Comparison of ENCODE assay signal across 13 cellular contexts in genomic region chr6:28541996-28542395, GRCh38. TPM values are rescaled to one million over a fixed set of nuclear protein-coding genes. Genes with fewer than 3 reads are reported as not detected.
DNase-seq lines count a peak whose midpoint lies in the region; ATAC-seq and TF ChIP-seq lines count a peak whose summit lies in the region.
"Had no signal": no experiment of that assay in that cellular context is flagged by ENCODE, and none has a peak within 500 bp of the region (broad histone marks: within the 10 kb centered on the region; RNA-seq: fewer than 3 reads in every experiment).

No MANE protein-coding gene starts in this region.

- peak overlapping the region; percentile 82 to 91 (median 88) for H3K4me3 Mint-ChIP-seq in CD4-positive, alpha-beta memory T cell
- H3K4me3 Mint-ChIP-seq in MCF 10A (ENCODE audit: unreplicated experiment) (peak overlapping the region; percentile 85), naive B cell (peak overlapping the region in 7 of 8 donors; percentile 55 to 88 (median 66))

- peaks cover 20% of the 10 kb centered on the region for H3K4me1 ChIP-seq in CD4-positive, alpha-beta memory T cell (ENCODE audit: insufficient read depth, low read length)
- H3K4me1 ChIP-seq in HUES64 (ENCODE audit: insufficient read depth, low read length): 0 out of 2 replicates have a peak, but pooled peaks cover 3% of the 10 kb centered on the region
- H3K4me1 ChIP-seq: Caco-2 had no signal

- WGBS in HUES64: 79% methylated on average over 6 of the region's 7 CpGs

- DNase-seq in CD4-positive, alpha-beta memory T cell: no peak
- no peak for DNase-seq in MCF 10A (ENCODE audit: unreplicated experiment)
- no peak for DNase-seq in naive B cell
- DNase-seq in NCI-H2227 treated with DMSO at 0.1 percent for 48 hours (lab: John Stamatoyannopoulos, UW): no peak

- peaks cover 0 to 5% of the 10 kb centered on the region in 2 donors for H3K36me3 Mint-ChIP-seq in CD4-positive, alpha-beta memory T cell
- H3K36me3 Mint-ChIP-seq in MCF 10A (ENCODE audit: insufficient read depth, unreplicated experiment) (peaks cover 19% of the 10 kb centered on the region), naive B cell (peaks cover 0 to 24% of the 10 kb centered on the region in 2 donors)

- no peak overlapping the region for H3K27ac ChIP-seq in CD4-positive, alpha-beta memory T cell (ENCODE audit: low read depth, low read length)
- H3K27ac ChIP-seq in HUES64 (ENCODE audit: low read depth, low read length): peak overlapping the region; percentile 39; the same call in 1 of the 2 replicates

- peaks cover 15 to 42% (median 27%) of the 10 kb centered on the region in 4 donors for H3K4me1 Mint-ChIP-seq in CD4-positive, alpha-beta memory T cell
- H3K4me1 Mint-ChIP-seq in MCF 10A (ENCODE audit: insufficient read depth, unreplicated experiment): peaks cover 7% of the 10 kb centered on the region
- H3K4me1 Mint-ChIP-seq in naive B cell: peaks cover 8 to 30% (median 14%) of the 10 kb centered on the region in 3 donors

- H3K4me3 ChIP-seq in CD4-positive, alpha-beta memory T cell (ENCODE audit: low read length in 2 of 2): no peak overlapping the region
- peak overlapping the region; percentile 65 for H3K4me3 ChIP-seq in HUES64 (ENCODE audit: low read length)

- H3K27ac Mint-ChIP-seq in CD4-positive, alpha-beta memory T cell: peak overlapping the region in 3 of 7 donors; percentile 31 to 95 (median 31)
- H3K27ac Mint-ChIP-seq in MCF 10A (ENCODE audit: low read depth, unreplicated experiment): peak overlapping the region; percentile 85
- peak overlapping the region in 1 of 6 donors; percentile 66 for H3K27ac Mint-ChIP-seq in naive B cell

- CTCF ChIA-PET in CD4-positive, alpha-beta memory T cell (lab: Charles Lee; ENCODE audit: partially characterized antibody): interaction anchor here (1.1 to 1.2 kb wide), 2 partner anchors 9 to 35 kb away, joined by 4 to 5 read pairs; no protein-coding TSS in a partner anchor
- CTCF ChIA-PET in MCF 10A (lab: Yijun Ruan, JAX): interaction anchor here (0.7 to 2.3 kb wide), 14 partner anchors 11 to 1122 kb away, joined by 3 to 19 read pairs (median 4); a partner anchor contains a TSS

- peak overlapping the region; percentile 65 for H3K9ac ChIP-seq in HUES64 (ENCODE audit: low read depth, low read length)

- peaks cover 2 to 18% (median 17%) of the 10 kb centered on the region in 8 donors for H3K9me3 Mint-ChIP-seq in CD4-positive, alpha-beta memory T cell
- no peaks in the 10 kb centered on the region for H3K9me3 Mint-ChIP-seq in MCF 10A (ENCODE audit: unreplicated experiment)
- H3K9me3 Mint-ChIP-seq in naive B cell: peaks cover 4 to 53% (median 35%) of the 10 kb centered on the region in 7 donors

- intact Hi-C loops in CD4-positive, alpha-beta memory T cell (cut with micrococcal nuclease): loop anchor here (1.0 to 5.0 kb wide), 3 partner anchors 19 to 143 kb away; partner anchors contain the start of gene ZSCAN12
- intact Hi-C loops in MCF 10A (cut with micrococcal nuclease): loop anchor here (1.0 to 2.0 kb wide), 3 partner anchors 47 to 145 kb away; no protein-coding TSS in a partner anchor

- TF ChIP-seq CTCF in MCF 10A (IDR thresholded peaks at IDR 0.05; ENCODE audit: unreplicated experiment): no peak

- H3K36me3 ChIP-seq in CD4-positive, alpha-beta memory T cell (ENCODE audit: insufficient read depth, low read length): no peaks in the 10 kb centered on the region
- no peaks in the 10 kb centered on the region for H3K36me3 ChIP-seq in HUES64 (ENCODE audit: insufficient read depth, low read length)

- BruUV-seq in MCF 10A (replicated peaks; lab: Mats Ljungman, UMichigan): no TSS peak

- H3K9me3 ChIP-seq in CD4-positive, alpha-beta memory T cell (ENCODE audit: control insufficient read depth in 1 of 2, low read length in 2 of 2): no peaks in the 10 kb centered on the region
- no peaks in the 10 kb centered on the region for H3K9me3 ChIP-seq in HUES64 (ENCODE audit: insufficient read depth, low read depth, low read length)
- H3K9me3 ChIP-seq: Caco-2 had no signal

- H3K27me3 ChIP-seq in CD4-positive, alpha-beta memory T cell (ENCODE audit: insufficient read depth, low read length): no peaks in the 10 kb centered on the region
- H3K27me3 ChIP-seq in HUES64 (ENCODE audit: insufficient read depth, low read length): no peaks in the 10 kb centered on the region

- H3K27me3 Mint-ChIP-seq in CD4-positive, alpha-beta memory T cell: peaks cover 40% of the 10 kb centered on the region in 2 donors
- H3K27me3 Mint-ChIP-seq in MCF 10A (ENCODE audit: insufficient read depth, unreplicated experiment) (peaks cover 11% of the 10 kb centered on the region), naive B cell (peaks cover 62 to 87% (median 70%) of the 10 kb centered on the region in 3 donors)

- POLR2A ChIA-PET in CD4-positive, alpha-beta memory T cell (lab: Charles Lee; ENCODE audit: partially characterized antibody): interaction anchor here (1.8 kb wide), 1 partner anchor 14 kb away, joined by 3 read pairs; no protein-coding TSS in a partner anchor
- POLR2A ChIA-PET in MCF 10A (lab: Yijun Ruan, JAX): interaction anchor here (0.7 to 1.8 kb wide), 9 partner anchors 10 to 296 kb away, joined by 3 to 11 read pairs (median 3); a partner anchor contains a TSS

- ATAC-seq in naive B cell (ENCODE audit: low read depth in 2 of 2) (no peak), HG03175 (IDR thresholded peaks at IDR 0.05; ENCODE audit: unreplicated experiment) (no peak), GM19397 (IDR thresholded peaks at IDR 0.05; ENCODE audit: unreplicated experiment) (no peak), HG03565 (IDR thresholded peaks at IDR 0.05; ENCODE audit: unreplicated experiment) (no peak)

RNA-seq across cellular contexts. Expression of gene GPX5, which starts 16.3 kb away (rescaled TPM):
- total RNA-seq in CD4-positive, alpha-beta memory T cell: not detected
- not detected for polyA plus RNA-seq in CD4-positive, alpha-beta memory T cell
- not detected for polyA plus RNA-seq in HUES64 (2013, experiment 1 of 2)
- polyA plus RNA-seq in HUES64 (2013, experiment 2 of 2): not detected
- total RNA-seq in MCF 10A (2022): not detected in 2 replicates
- polyA plus RNA-seq in naive B cell (ENCODE audit: low read depth in 6 of 6): not detected
- total RNA-seq: activated T-cell treated with anti-CD3 and anti-CD28 coated beads, Interleukin-2, amount 50 U/mL, for 4 hours; Caco-2; myocyte; T-helper 2 cell treated with Interferon-gamma antibody and Interleukin-4, amounts not matched to agents 100 ng/mL and 5 ng/mL, for 36 hours had no signal

RNA-seq across cellular contexts. Expression of gene GPX6, which starts 26.4 kb away (rescaled TPM):
- total RNA-seq in CD4-positive, alpha-beta memory T cell: not detected
- polyA plus RNA-seq in CD4-positive, alpha-beta memory T cell: not detected
- not detected for polyA plus RNA-seq in HUES64 (2013, experiment 1 of 2)
- not detected for polyA plus RNA-seq in HUES64 (2013, experiment 2 of 2)
- total RNA-seq in MCF 10A (2022): not detected in 2 replicates
- polyA plus RNA-seq in naive B cell (ENCODE audit: low read depth in 6 of 6): not detected
- total RNA-seq: activated T-cell treated with anti-CD3 and anti-CD28 coated beads, Interleukin-2, amount 50 U/mL, for 4 hours; Caco-2; myocyte; T-helper 2 cell treated with Interferon-gamma antibody and Interleukin-4, amounts not matched to agents 100 ng/mL and 5 ng/mL, for 36 hours had no signal
- polyA plus RNA-seq: thymus had no signal
